Comparison of ENCODE assay signal across 17 cellular contexts in genomic region chr12:121430821-121431415, GRCh38. TPM values are rescaled to one million over a fixed set of nuclear protein-coding genes. Genes with fewer than 3 reads are reported as not detected.
DNase-seq lines count a peak whose midpoint lies in the region; ATAC-seq and TF ChIP-seq lines count a peak whose summit lies in the region.
"Had no signal": no experiment of that assay in that cellular context is flagged by ENCODE, and none has a peak within 500 bp of the region (broad histone marks: within the 10 kb centered on the region; RNA-seq: fewer than 3 reads in every experiment).

No MANE protein-coding gene starts in this region.

- peaks cover 13 to 42% of the 10 kb centered on the region in 2 donors for H3K36me3 Mint-ChIP-seq in activated T-cell treated with anti-CD3 and anti-CD28 coated beads, Interleukin-2, amount 50 U/mL, for 72 hours (ENCODE audit: insufficient read depth in 2 of 2)
- peaks cover 51 to 83% of the 10 kb centered on the region in 2 donors for H3K36me3 Mint-ChIP-seq in CD4-positive, alpha-beta memory T cell

- peaks cover 57% of the 10 kb centered on the region for H3K36me3 ChIP-seq in CD4-positive, alpha-beta memory T cell (ENCODE audit: insufficient read depth, low read length)
- H3K36me3 ChIP-seq in gastrocnemius medialis (peaks cover 0 to 57% of the 10 kb centered on the region in 2 donors), esophagus squamous epithelium (peaks cover 21 to 100% (median 22%) of the 10 kb centered on the region in 3 donors)

- no peaks in the 10 kb centered on the region for H3K4me1 Mint-ChIP-seq in activated T-cell treated with anti-CD3 and anti-CD28 coated beads, Interleukin-2, amount 50 U/mL, for 72 hours (ENCODE audit: low read depth)
- peaks cover 0 to 1% (median 0%) of the 10 kb centered on the region in 4 donors for H3K4me1 Mint-ChIP-seq in CD4-positive, alpha-beta memory T cell

- no peaks in the 10 kb centered on the region for H3K27me3 ChIP-seq in CD4-positive, alpha-beta memory T cell (ENCODE audit: insufficient read depth, low read length)
- H3K27me3 ChIP-seq in gastrocnemius medialis (no peaks in the 10 kb centered on the region), esophagus squamous epithelium (no peaks in the 10 kb centered on the region)

- ATAC-seq in activated T-cell treated with anti-CD3 and anti-CD28 coated beads, Interleukin-2, amount 50 U/mL, for 72 hours (replicated peaks in 1 of 2): no peak
- ATAC-seq in gastrocnemius medialis: peak; percentile 50 to 79

- CTCF ChIA-PET in CD4-positive, alpha-beta memory T cell (lab: Charles Lee; ENCODE audit: partially characterized antibody): interaction anchor here (2.0 to 4.2 kb wide), 2 partner anchors 12 to 96 kb away, joined by 5 to 24 read pairs; no protein-coding TSS in a partner anchor

- no peaks in the 10 kb centered on the region for H3K4me1 ChIP-seq in CD4-positive, alpha-beta memory T cell (ENCODE audit: insufficient read depth, low read length)
- peaks cover 0 to 10% of the 10 kb centered on the region in 2 donors for H3K4me1 ChIP-seq in gastrocnemius medialis
- no peaks in the 10 kb centered on the region for H3K4me1 ChIP-seq in esophagus squamous epithelium
- H3K4me1 ChIP-seq: Caco-2 had no signal

- no peaks in the 10 kb centered on the region for H3K9me3 ChIP-seq in CD4-positive, alpha-beta memory T cell (ENCODE audit: control insufficient read depth in 1 of 2, low read length in 2 of 2)
- H3K9me3 ChIP-seq in gastrocnemius medialis (no peaks in the 10 kb centered on the region), esophagus squamous epithelium (no peaks in the 10 kb centered on the region)
- H3K9me3 ChIP-seq: Caco-2 had no signal

- H3K27ac Mint-ChIP-seq in activated T-cell treated with anti-CD3 and anti-CD28 coated beads, Interleukin-2, amount 50 U/mL, for 72 hours: peak overlapping the region; percentile 31
- H3K27ac Mint-ChIP-seq in CD4-positive, alpha-beta memory T cell: peak overlapping the region in 4 of 7 donors; percentile 7 to 73 (median 38)
- H3K27ac Mint-ChIP-seq: HFFc6 had no signal

- H3K27ac ChIP-seq in CD4-positive, alpha-beta memory T cell (ENCODE audit: low read depth, low read length): no peak overlapping the region
- H3K27ac ChIP-seq in gastrocnemius medialis (peak overlapping the region in 3 of 4 donors; percentile 58 to 97 (median 81)), esophagus squamous epithelium (no peak overlapping the region)
- H3K27ac ChIP-seq: C4-2B had no signal

- no peak overlapping the region for H3K4me3 ChIP-seq in CD4-positive, alpha-beta memory T cell (ENCODE audit: low read length in 2 of 2)
- H3K4me3 ChIP-seq in gastrocnemius medialis (no peak overlapping the region), esophagus squamous epithelium (no peak overlapping the region)

- POLR2A ChIA-PET in CD4-positive, alpha-beta memory T cell (lab: Charles Lee; ENCODE audit: partially characterized antibody): no interaction called here

- no peaks in the 10 kb centered on the region for H3K9me3 Mint-ChIP-seq in activated T-cell treated with anti-CD3 and anti-CD28 coated beads, Interleukin-2, amount 50 U/mL, for 72 hours
- no peaks in the 10 kb centered on the region for H3K9me3 Mint-ChIP-seq in CD4-positive, alpha-beta memory T cell

- H3K4me3 Mint-ChIP-seq in activated T-cell treated with anti-CD3 and anti-CD28 coated beads, Interleukin-2, amount 50 U/mL, for 72 hours: no peak overlapping the region
- H3K4me3 Mint-ChIP-seq in CD4-positive, alpha-beta memory T cell: no peak overlapping the region
- H3K4me3 Mint-ChIP-seq: HFFc6 had no signal

- TF ChIP-seq POLR2A in gastrocnemius medialis (IDR thresholded peaks at IDR 0.05): no peak
- TF ChIP-seq POLR2A in esophagus squamous epithelium (IDR thresholded peaks at IDR 0.05): no peak

- TF ChIP-seq CTCF in gastrocnemius medialis (IDR thresholded peaks at IDR 0.05 in 4 of 5, conservative IDR thresholded peaks at IDR 0.05 in 1 of 5) (no peak), esophagus squamous epithelium (IDR thresholded peaks at IDR 0.05) (no peak)

- in situ Hi-C loops in gastrocnemius medialis (cut with MboI; ENCODE audit: low sequenced_read_pairs in 4 of 4): no loop called here

- 85 to 96% methylated on average over 6 of the region's 6 CpGs for whole genome bisulfite sequencing in esophagus squamous epithelium, 2 donors

- H3K27me3 Mint-ChIP-seq in activated T-cell treated with anti-CD3 and anti-CD28 coated beads, Interleukin-2, amount 50 U/mL, for 72 hours (ENCODE audit: low read depth): no peaks in the 10 kb centered on the region
- no peaks in the 10 kb centered on the region for H3K27me3 Mint-ChIP-seq in CD4-positive, alpha-beta memory T cell

- intact Hi-C loops in CD4-positive, alpha-beta memory T cell (cut with micrococcal nuclease): no loop called here
- intact Hi-C loops in gastrocnemius medialis (cut with DNase I; ENCODE audit: low total_unique reads): no loop called here
- intact Hi-C loops in esophagus squamous epithelium (cut with DNase I): no loop called here

- no peak for DNase-seq in activated T-cell treated with anti-CD3 and anti-CD28 coated beads, Interleukin-2, amount 50 U/mL, for 72 hours
- DNase-seq in activated T-cell treated with anti-CD3 and anti-CD28 coated beads for 4 hours (no peak), fibroblast of gingiva (ENCODE audit: low read depth) (peak; percentile 9), gastrocnemius medialis (peak in 1 of 2 donors; percentile 61), NCI-H1694 treated with DMSO at 0.1 percent for 48 hours (lab: John Stamatoyannopoulos, UW) (no peak), esophagus squamous epithelium (lab: John Stamatoyannopoulos, UW) (no peak)
- no peak for DNase-seq in CD4-positive, alpha-beta memory T cell
- no peak for DNase-seq in activated CD4-positive, CD25-positive, alpha-beta regulatory T cell treated with anti-CD3 and anti-CD28 coated beads, Interleukin-2, amount 50 U/mL, for 72 hours
- DNase-seq: Caco-2, DMS153, GOT3, HFFc6, KBM-7, NCI-H1092, NCI-H2227 treated with DMSO at 0.1 percent for 48 hours, NCI-H524 had no signal

RNA-seq across cellular contexts. Expression of gene RNF34, which starts 31.0 kb away (rescaled TPM):
- total RNA-seq in activated T-cell treated with anti-CD3 and anti-CD28 coated beads, Interleukin-2, amount 50 U/mL, for 72 hours: 10 to 100 TPM; 88.6 to 99.0 TPM
- total RNA-seq in CD4-positive, alpha-beta memory T cell: 10 to 100 TPM; 88.6 to 95.3 TPM
- polyA plus RNA-seq in CD4-positive, alpha-beta memory T cell: 10 to 100 TPM; 61.3 to 84.7 TPM
- total RNA-seq in gastrocnemius medialis (10 to 100 TPM; 32.3 to 57.1 (median 46.2) TPM), esophagus squamous epithelium (10 to 100 TPM; 16.4 to 39.3 (median 31.3) TPM)

Comparison
In these comparisons a context has a peak if more than half of its experiments do, and no peak if none do; other contexts are left out.
1. ATAC-seq: peak in gastrocnemius medialis (2 of 2); none in activated T-cell treated with anti-CD3 and anti-CD28 coated beads, Interleukin-2, amount 50 U/mL, for 72 hours (0 of 2).
2. H3K27ac ChIP-seq: peak in gastrocnemius medialis (3 of 4); none in CD4-positive, alpha-beta memory T cell (single experiment) and esophagus squamous epithelium (0 of 4).